Comparison of ENCODE assay signal across 1 cellular context in the genomic region with DNA sequence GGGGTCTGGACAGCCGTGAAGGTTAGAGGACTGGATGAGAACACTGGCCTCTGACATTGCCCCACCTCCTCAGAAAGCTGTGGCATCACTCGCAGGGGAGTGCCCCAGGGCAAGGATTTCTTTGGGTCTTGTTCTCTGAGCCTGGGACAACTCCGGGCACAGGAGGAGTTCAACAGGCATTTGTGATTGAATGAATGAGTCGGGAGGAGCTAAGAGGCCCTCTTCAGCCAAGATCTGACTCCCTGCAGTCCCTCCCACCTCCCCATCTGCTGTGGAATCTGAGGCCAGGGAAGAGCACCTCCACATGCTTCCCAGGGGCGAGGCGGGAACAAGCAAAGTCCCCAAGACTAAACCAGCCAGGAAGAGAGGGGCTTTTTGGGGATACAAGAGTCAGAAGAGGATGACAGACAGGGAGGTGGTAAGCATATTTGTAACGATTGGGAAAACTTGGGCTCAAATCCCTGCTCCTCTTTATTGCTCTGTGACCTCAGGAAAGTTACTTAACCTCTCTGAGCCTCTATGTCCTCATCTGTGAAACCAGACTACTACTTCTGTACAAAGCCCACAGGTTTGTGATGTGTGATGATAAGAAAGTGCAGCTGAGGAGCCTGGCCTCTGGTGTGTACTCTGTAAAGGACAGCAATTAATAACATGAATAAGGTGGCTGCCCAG.
TF ChIP-seq lines count a peak whose summit lies in the region.

No MANE protein-coding gene starts in this region.

TF ChIP-seq in GM23338, 12 proteins besides CTCF, POLR2A, EP300 and RAD21 (continued from another document):
- TF ChIP-seq, protein P1, sequence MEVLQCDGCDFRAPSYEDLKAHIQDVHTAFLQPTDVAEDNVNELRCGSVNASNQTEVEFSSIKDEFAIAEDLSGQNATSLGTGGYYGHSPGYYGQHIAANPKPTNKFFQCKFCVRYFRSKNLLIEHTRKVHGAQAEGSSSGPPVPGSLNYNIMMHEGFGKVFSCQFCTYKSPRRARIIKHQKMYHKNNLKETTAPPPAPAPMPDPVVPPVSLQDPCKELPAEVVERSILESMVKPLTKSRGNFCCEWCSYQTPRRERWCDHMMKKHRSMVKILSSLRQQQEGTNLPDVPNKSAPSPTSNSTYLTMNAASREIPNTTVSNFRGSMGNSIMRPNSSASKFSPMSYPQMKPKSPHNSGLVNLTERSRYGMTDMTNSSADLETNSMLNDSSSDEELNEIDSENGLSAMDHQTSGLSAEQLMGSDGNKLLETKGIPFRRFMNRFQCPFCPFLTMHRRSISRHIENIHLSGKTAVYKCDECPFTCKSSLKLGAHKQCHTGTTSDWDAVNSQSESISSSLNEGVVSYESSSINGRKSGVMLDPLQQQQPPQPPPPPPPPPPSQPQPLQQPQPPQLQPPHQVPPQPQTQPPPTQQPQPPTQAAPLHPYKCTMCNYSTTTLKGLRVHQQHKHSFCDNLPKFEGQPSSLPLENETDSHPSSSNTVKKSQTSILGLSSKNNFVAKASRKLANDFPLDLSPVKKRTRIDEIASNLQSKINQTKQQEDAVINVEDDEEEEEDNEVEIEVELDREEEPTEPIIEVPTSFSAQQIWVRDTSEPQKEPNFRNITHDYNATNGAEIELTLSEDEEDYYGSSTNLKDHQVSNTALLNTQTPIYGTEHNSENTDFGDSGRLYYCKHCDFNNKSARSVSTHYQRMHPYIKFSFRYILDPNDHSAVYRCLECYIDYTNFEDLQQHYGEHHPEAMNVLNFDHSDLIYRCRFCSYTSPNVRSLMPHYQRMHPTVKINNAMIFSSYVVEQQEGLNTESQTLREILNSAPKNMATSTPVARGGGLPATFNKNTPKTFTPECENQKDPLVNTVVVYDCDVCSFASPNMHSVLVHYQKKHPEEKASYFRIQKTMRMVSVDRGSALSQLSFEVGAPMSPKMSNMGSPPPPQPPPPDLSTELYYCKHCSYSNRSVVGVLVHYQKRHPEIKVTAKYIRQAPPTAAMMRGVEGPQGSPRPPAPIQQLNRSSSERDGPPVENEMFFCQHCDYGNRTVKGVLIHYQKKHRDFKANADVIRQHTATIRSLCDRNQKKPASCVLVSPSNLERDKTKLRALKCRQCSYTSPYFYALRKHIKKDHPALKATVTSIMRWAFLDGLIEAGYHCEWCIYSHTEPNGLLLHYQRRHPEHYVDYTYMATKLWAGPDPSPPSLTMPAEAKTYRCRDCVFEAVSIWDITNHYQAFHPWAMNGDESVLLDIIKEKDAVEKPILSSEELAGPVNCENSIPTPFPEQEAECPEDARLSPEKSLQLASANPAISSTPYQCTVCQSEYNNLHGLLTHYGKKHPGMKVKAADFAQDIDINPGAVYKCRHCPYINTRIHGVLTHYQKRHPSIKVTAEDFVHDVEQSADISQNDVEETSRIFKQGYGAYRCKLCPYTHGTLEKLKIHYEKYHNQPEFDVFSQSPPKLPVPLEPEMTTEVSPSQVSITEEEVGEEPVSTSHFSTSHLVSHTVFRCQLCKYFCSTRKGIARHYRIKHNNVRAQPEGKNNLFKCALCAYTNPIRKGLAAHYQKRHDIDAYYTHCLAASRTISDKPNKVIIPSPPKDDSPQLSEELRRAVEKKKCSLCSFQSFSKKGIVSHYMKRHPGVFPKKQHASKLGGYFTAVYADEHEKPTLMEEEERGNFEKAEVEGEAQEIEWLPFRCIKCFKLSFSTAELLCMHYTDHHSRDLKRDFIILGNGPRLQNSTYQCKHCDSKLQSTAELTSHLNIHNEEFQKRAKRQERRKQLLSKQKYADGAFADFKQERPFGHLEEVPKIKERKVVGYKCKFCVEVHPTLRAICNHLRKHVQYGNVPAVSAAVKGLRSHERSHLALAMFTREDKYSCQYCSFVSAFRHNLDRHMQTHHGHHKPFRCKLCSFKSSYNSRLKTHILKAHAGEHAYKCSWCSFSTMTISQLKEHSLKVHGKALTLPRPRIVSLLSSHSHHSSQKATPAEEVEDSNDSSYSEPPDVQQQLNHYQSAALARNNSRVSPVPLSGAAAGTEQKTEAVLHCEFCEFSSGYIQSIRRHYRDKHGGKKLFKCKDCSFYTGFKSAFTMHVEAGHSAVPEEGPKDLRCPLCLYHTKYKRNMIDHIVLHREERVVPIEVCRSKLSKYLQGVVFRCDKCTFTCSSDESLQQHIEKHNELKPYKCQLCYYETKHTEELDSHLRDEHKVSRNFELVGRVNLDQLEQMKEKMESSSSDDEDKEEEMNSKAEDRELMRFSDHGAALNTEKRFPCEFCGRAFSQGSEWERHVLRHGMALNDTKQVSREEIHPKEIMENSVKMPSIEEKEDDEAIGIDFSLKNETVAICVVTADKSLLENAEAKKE (CRISPR knock-in tag; IDR thresholded peaks at IDR 0.05), result no peak
- TF ChIP-seq POLR2AphosphoS5 (IDR thresholded peaks at IDR 0.05; ENCODE audit: low read depth), result no peak
- TF ChIP-seq EZH2 (IDR thresholded peaks at IDR 0.05; ENCODE audit: low read depth, unreplicated experiment), result no peak
- TF ChIP-seq STAT1 (IDR thresholded peaks at IDR 0.05; ENCODE audit: unreplicated experiment), result no peak
- TF ChIP-seq, protein P2, sequence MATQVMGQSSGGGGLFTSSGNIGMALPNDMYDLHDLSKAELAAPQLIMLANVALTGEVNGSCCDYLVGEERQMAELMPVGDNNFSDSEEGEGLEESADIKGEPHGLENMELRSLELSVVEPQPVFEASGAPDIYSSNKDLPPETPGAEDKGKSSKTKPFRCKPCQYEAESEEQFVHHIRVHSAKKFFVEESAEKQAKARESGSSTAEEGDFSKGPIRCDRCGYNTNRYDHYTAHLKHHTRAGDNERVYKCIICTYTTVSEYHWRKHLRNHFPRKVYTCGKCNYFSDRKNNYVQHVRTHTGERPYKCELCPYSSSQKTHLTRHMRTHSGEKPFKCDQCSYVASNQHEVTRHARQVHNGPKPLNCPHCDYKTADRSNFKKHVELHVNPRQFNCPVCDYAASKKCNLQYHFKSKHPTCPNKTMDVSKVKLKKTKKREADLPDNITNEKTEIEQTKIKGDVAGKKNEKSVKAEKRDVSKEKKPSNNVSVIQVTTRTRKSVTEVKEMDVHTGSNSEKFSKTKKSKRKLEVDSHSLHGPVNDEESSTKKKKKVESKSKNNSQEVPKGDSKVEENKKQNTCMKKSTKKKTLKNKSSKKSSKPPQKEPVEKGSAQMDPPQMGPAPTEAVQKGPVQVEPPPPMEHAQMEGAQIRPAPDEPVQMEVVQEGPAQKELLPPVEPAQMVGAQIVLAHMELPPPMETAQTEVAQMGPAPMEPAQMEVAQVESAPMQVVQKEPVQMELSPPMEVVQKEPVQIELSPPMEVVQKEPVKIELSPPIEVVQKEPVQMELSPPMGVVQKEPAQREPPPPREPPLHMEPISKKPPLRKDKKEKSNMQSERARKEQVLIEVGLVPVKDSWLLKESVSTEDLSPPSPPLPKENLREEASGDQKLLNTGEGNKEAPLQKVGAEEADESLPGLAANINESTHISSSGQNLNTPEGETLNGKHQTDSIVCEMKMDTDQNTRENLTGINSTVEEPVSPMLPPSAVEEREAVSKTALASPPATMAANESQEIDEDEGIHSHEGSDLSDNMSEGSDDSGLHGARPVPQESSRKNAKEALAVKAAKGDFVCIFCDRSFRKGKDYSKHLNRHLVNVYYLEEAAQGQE (IDR thresholded peaks at IDR 0.05; ENCODE audit: unreplicated experiment), result no peak
- TF ChIP-seq ETS1 (IDR thresholded peaks at IDR 0.05), result no peak
- no peak for TF ChIP-seq EZH2phosphoT487 (IDR thresholded peaks at IDR 0.05; ENCODE audit: unreplicated experiment)
